19 cellular contexts compared by ENCODE assay signal in genomic region chr2:112144966-112145365, GRCh38. TPM values are rescaled to one million over a fixed set of nuclear protein-coding genes. Genes with fewer than 3 reads are reported as not detected.
A peak's percentile ranks its signal among the peaks of the same experiment; 100 is the strongest.
DNase-seq lines count a peak whose midpoint lies in the region; ATAC-seq, FAIRE-seq and TF ChIP-seq lines count a peak whose summit lies in the region.
"Had no signal": no experiment of that assay in that cellular context is flagged by ENCODE, and none has a peak within 500 bp of the region (broad histone marks: within the 10 kb centered on the region; RNA-seq: fewer than 3 reads in every experiment).

No MANE protein-coding gene starts in this region.

- no peak overlapping the region for H3K27ac Mint-ChIP-seq in astrocyte (ENCODE audit: unreplicated experiment)
- H3K27ac Mint-ChIP-seq in neural crest cell (ENCODE audit: unreplicated experiment) = no peak overlapping the region
- H3K27ac Mint-ChIP-seq: B cell; CD4-positive, alpha-beta T cell; H9 had no signal

- TF ChIP-seq CTCF in astrocyte (IDR thresholded peaks at IDR 0.05; ENCODE audit: insufficient read depth, low read depth, low read length) = no peak
- no peak for TF ChIP-seq CTCF in neural crest cell (conservative IDR thresholded peaks at IDR 0.05)

- H4K20me1 ChIP-seq in GM23248 (ENCODE audit: insufficient read depth) (no peaks in the 10 kb centered on the region), astrocyte (ENCODE audit: insufficient read depth, low read length) (no peaks in the 10 kb centered on the region)

- H2AFZ ChIP-seq in ACC112 (ENCODE audit: low read length, unreplicated experiment) (no peak overlapping the region), GM23248 (no peak overlapping the region), astrocyte (ENCODE audit: low read depth, low read length) (no peak overlapping the region)

- H3K9me2 ChIP-seq in GM23248 (ENCODE audit: insufficient read depth) = no peaks in the 10 kb centered on the region

- H3K4me3 Mint-ChIP-seq in astrocyte (ENCODE audit: unreplicated experiment) = no peak overlapping the region
- H3K4me3 Mint-ChIP-seq in neural crest cell = peak overlapping the region; percentile 9
- H3K4me3 Mint-ChIP-seq: B cell; CD4-positive, alpha-beta T cell; H9 had no signal

- H3K4me1 Mint-ChIP-seq in astrocyte (ENCODE audit: low read depth, unreplicated experiment) (peaks cover 7% of the 10 kb centered on the region), neural crest cell (peaks cover 56% of the 10 kb centered on the region)

- peaks cover 26% of the 10 kb centered on the region for H3K27me3 Mint-ChIP-seq in astrocyte (ENCODE audit: low read depth, unreplicated experiment)
- H3K27me3 Mint-ChIP-seq in neural crest cell (ENCODE audit: low read depth) = no peaks in the 10 kb centered on the region

- 12% methylated on average over 6 of the region's 6 CpGs for WGBS in GM23248 (ENCODE audit: low coverage in 1 of 2, low lambda C conversion rate in 2 of 2, missing lambda C conversion rate in 2 of 2), 2 experiments

- H3K9me3 ChIP-seq in GM23248 (ENCODE audit: low read depth) = no peaks in the 10 kb centered on the region
- no peaks in the 10 kb centered on the region for H3K9me3 ChIP-seq in astrocyte (ENCODE audit: insufficient read depth, low read depth, low read length)

- DNase-seq in GM23248 (peak; percentile 75), astrocyte (ENCODE audit: low read depth) (no peak), neural crest cell (ENCODE audit: low read depth, low spot score) (no peak), G401 (ENCODE audit: low spot score) (no peak)
- DNase-seq: 8988T, ACHN, C1 segment of cervical spinal cord, DMS79, EL, GF-D8, GOT3, H9 had no signal

- no peaks in the 10 kb centered on the region for H3K9me3 Mint-ChIP-seq in astrocyte (ENCODE audit: unreplicated experiment)
- H3K9me3 Mint-ChIP-seq in neural crest cell = no peaks in the 10 kb centered on the region
- H3K9me3 Mint-ChIP-seq: CD4-positive, alpha-beta T cell; H9 had no signal

- H3K27me3 ChIP-seq in ACC112 (ENCODE audit: insufficient read depth, low read length) = no peaks in the 10 kb centered on the region
- H3K27me3 ChIP-seq in GM23248 (replicated peaks; ENCODE audit: insufficient read depth) = no peaks in the 10 kb centered on the region
- peaks cover 6% of the 10 kb centered on the region for H3K27me3 ChIP-seq in astrocyte (ENCODE audit: insufficient read depth, low read length)

- peaks cover 38% of the 10 kb centered on the region for H3K4me1 ChIP-seq in ACC112 (ENCODE audit: control insufficient read depth, insufficient read depth, low read length, unreplicated experiment)
- H3K4me1 ChIP-seq in GM23248 (ENCODE audit: insufficient read depth) = peaks cover 31% of the 10 kb centered on the region
- peaks cover 3% of the 10 kb centered on the region for H3K4me1 ChIP-seq in astrocyte (ENCODE audit: insufficient read depth, low read length)

- ATAC-seq in GM19351 (IDR thresholded peaks at IDR 0.05; ENCODE audit: unreplicated experiment) (no peak), HG02759 (IDR thresholded peaks at IDR 0.05; ENCODE audit: unreplicated experiment) (no peak)
- ATAC-seq: HepG2 had no signal

- H3F3A ChIP-seq in GM23248 (ENCODE audit: insufficient read depth) = peaks cover 24% of the 10 kb centered on the region

- H3K79me2 ChIP-seq in ACC112 (ENCODE audit: control insufficient read depth, insufficient read depth, low read length, unreplicated experiment) = peaks cover 13% of the 10 kb centered on the region
- H3K79me2 ChIP-seq in GM23248 (ENCODE audit: insufficient read depth) = no peaks in the 10 kb centered on the region
- no peaks in the 10 kb centered on the region for H3K79me2 ChIP-seq in astrocyte (ENCODE audit: insufficient read depth, low read length)

- H3K4me3 ChIP-seq in ACC112 (ENCODE audit: low read depth, low read length) (no peak overlapping the region), GM23248 (no peak overlapping the region), astrocyte (ENCODE audit: insufficient read depth, low read depth, low read length) (no peak overlapping the region)

- H3K4me2 ChIP-seq in GM23248 (ENCODE audit: unreplicated experiment) (peak overlapping the region; percentile 43), astrocyte (ENCODE audit: low read length) (no peak overlapping the region)

- FAIRE-seq in astrocyte (lab: Jason Lieb, UNC) = peak; percentile 9
- FAIRE-seq: HepG2, HTR-8/SVneo had no signal

- H3K27ac ChIP-seq in ACC112 (ENCODE audit: low read depth, low read length) = peak overlapping the region; percentile 51
- H3K27ac ChIP-seq in GM23248 = peak overlapping the region; percentile 9; the same call in 1 of the 2 replicates
- H3K27ac ChIP-seq in astrocyte (ENCODE audit: low read depth, low read length) = no peak overlapping the region

- in situ Hi-C loops in GM23248 (cut with MboI) = no loop called here
- in situ Hi-C loops in G401 (cut with HindIII; ENCODE audit: low sequenced_read_pairs) = no loop called here

- H3K36me3 Mint-ChIP-seq in astrocyte (ENCODE audit: low read depth, unreplicated experiment) (peaks cover 2% of the 10 kb centered on the region), neural crest cell (ENCODE audit: low read depth) (peaks cover 21% of the 10 kb centered on the region)

- H3K36me3 ChIP-seq in ACC112 (ENCODE audit: insufficient read depth, low read length) (no peaks in the 10 kb centered on the region; the same call in 1 of the 2 replicates), GM23248 (ENCODE audit: low read depth) (no peaks in the 10 kb centered on the region), astrocyte (ENCODE audit: insufficient read depth, low read length) (no peaks in the 10 kb centered on the region)

- H3K9ac ChIP-seq in GM23248 (peak overlapping the region; percentile 7; the same call in 1 of the 2 replicates), astrocyte (ENCODE audit: low read length) (no peak overlapping the region)

RNA-seq across cellular contexts. Expression of gene FBLN7, which starts 6.8 kb away (rescaled TPM):
- total RNA-seq in GM23248 (2014; rRNA removed; shearing (Covaris generic)) = 0.11 and 0.13 TPM in 2 replicates
- 1.6 and 1.8 TPM in 2 replicates for polyA plus RNA-seq in GM23248 (2016; fragmentation: Nextera tagmentation; extraction: Ambion mirVana)
- total RNA-seq in astrocyte (not detected in 2 replicates), neural crest cell (19.1 and 21.4 TPM in 2 replicates)
- total RNA-seq in G401 (2014; rRNA removed; shearing (Covaris generic)) = not detected in 2 replicates

Comparison
In these comparisons a context has a peak if more than half of its experiments do, and no peak if none do; other contexts are left out.
1. RNA of gene FBLN7, which starts 6.8 kb away (total RNA-seq): 19.1 to 21.4 TPM in neural crest cell; 0.11 to 0.13 TPM in GM23248, not detected in astrocyte and not detected in G401; every median in the first group is over 10 times any median in the second.